In the genomic region with DNA sequence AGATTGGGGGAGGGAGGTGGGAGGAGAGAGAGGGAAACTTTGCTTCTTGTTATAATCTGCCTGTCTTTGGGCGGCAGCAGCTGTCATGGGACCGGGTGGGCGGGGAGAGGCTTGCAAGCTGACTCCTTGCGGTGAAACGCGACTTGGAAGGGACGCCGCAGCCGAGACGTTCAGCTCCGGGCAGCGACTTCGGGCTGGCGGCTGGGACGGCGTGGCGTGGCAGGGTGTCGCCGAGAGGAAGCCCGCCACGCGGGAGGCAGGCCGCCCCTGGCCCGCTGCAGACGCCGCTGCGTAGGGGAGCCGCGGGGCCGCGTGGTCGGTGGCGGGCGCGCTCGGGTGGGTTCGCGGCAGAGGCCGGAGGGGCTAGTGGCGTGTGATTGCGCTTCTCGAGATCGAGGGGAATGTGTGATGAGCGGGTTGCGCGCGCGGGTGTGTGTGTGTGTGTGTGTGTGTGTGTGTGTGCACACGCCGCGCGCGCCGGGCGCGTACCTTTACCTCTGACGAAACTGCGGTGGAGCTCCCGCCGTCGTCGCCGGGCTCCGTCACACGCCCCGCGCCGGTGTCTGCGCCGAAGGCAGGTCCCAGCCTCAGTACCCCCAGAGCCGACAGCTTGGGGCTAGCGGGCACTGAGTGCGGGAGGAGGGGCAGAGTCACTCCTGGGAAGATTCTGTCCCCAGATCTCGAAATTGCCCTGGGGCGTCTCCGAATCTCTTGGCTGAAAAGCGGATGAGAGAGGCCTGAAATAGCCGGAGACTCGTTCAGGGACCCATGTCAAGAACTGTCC, we compare ENCODE assay signal across 1 cellular context.
A peak's percentile ranks its signal among the peaks of the same experiment; 100 is the strongest.
TF ChIP-seq lines count a peak whose summit lies in the region.

No MANE protein-coding gene starts in this region.

TF ChIP-seq in HEK293, 187 proteins besides CTCF, POLR2A, EP300 and RAD21 (continued from another document):
- TF ChIP-seq, protein P1, sequence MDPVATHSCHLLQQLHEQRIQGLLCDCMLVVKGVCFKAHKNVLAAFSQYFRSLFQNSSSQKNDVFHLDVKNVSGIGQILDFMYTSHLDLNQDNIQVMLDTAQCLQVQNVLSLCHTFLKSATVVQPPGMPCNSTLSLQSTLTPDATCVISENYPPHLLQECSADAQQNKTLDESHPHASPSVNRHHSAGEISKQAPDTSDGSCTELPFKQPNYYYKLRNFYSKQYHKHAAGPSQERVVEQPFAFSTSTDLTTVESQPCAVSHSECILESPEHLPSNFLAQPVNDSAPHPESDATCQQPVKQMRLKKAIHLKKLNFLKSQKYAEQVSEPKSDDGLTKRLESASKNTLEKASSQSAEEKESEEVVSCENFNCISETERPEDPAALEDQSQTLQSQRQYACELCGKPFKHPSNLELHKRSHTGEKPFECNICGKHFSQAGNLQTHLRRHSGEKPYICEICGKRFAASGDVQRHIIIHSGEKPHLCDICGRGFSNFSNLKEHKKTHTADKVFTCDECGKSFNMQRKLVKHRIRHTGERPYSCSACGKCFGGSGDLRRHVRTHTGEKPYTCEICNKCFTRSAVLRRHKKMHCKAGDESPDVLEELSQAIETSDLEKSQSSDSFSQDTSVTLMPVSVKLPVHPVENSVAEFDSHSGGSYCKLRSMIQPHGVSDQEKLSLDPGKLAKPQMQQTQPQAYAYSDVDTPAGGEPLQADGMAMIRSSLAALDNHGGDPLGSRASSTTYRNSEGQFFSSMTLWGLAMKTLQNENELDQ (tag by site-specific recombination; IDR thresholded peaks at IDR 0.05; ENCODE audit: low read depth): no peak
- TF ChIP-seq ZNF394 (tag by site-specific recombination; IDR thresholded peaks at IDR 0.05; ENCODE audit: borderline replicate concordance): no peak; the same call in 1 of the 2 replicates
- TF ChIP-seq ZBTB8A (tag by site-specific recombination; IDR thresholded peaks at IDR 0.05): peak; percentile 5
- TF ChIP-seq, protein P2, sequence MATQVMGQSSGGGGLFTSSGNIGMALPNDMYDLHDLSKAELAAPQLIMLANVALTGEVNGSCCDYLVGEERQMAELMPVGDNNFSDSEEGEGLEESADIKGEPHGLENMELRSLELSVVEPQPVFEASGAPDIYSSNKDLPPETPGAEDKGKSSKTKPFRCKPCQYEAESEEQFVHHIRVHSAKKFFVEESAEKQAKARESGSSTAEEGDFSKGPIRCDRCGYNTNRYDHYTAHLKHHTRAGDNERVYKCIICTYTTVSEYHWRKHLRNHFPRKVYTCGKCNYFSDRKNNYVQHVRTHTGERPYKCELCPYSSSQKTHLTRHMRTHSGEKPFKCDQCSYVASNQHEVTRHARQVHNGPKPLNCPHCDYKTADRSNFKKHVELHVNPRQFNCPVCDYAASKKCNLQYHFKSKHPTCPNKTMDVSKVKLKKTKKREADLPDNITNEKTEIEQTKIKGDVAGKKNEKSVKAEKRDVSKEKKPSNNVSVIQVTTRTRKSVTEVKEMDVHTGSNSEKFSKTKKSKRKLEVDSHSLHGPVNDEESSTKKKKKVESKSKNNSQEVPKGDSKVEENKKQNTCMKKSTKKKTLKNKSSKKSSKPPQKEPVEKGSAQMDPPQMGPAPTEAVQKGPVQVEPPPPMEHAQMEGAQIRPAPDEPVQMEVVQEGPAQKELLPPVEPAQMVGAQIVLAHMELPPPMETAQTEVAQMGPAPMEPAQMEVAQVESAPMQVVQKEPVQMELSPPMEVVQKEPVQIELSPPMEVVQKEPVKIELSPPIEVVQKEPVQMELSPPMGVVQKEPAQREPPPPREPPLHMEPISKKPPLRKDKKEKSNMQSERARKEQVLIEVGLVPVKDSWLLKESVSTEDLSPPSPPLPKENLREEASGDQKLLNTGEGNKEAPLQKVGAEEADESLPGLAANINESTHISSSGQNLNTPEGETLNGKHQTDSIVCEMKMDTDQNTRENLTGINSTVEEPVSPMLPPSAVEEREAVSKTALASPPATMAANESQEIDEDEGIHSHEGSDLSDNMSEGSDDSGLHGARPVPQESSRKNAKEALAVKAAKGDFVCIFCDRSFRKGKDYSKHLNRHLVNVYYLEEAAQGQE (tag by site-specific recombination; IDR thresholded peaks at IDR 0.05): no peak
- TF ChIP-seq ZNF214 (tag by site-specific recombination; IDR thresholded peaks at IDR 0.05; ENCODE audit: borderline replicate concordance): no peak
- TF ChIP-seq ZSCAN30 (tag by site-specific recombination; IDR thresholded peaks at IDR 0.05): no peak
- TF ChIP-seq, protein P3, sequence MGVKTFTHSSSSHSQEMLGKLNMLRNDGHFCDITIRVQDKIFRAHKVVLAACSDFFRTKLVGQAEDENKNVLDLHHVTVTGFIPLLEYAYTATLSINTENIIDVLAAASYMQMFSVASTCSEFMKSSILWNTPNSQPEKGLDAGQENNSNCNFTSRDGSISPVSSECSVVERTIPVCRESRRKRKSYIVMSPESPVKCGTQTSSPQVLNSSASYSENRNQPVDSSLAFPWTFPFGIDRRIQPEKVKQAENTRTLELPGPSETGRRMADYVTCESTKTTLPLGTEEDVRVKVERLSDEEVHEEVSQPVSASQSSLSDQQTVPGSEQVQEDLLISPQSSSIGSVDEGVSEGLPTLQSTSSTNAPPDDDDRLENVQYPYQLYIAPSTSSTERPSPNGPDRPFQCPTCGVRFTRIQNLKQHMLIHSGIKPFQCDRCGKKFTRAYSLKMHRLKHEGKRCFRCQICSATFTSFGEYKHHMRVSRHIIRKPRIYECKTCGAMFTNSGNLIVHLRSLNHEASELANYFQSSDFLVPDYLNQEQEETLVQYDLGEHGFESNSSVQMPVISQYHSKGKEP (tag by site-specific recombination; IDR thresholded peaks at IDR 0.05): peak; percentile 17; the same call in 1 of the 2 replicates
- TF ChIP-seq ZBTB17 (tag by site-specific recombination; IDR thresholded peaks at IDR 0.05): peak; percentile 39
- peak; percentile 64; the same call in 1 of the 2 replicates for TF ChIP-seq ZFHX2 (tag by site-specific recombination; conservative IDR thresholded peaks at IDR 0.05)
- TF ChIP-seq ZNF555 (tag by site-specific recombination; conservative IDR thresholded peaks at IDR 0.05): no peak
- TF ChIP-seq ZNF777 (tag by site-specific recombination; IDR thresholded peaks at IDR 0.05; ENCODE audit: borderline replicate concordance): peak; percentile 79; the same call in 1 of the 2 replicates
- TF ChIP-seq, protein P4, sequence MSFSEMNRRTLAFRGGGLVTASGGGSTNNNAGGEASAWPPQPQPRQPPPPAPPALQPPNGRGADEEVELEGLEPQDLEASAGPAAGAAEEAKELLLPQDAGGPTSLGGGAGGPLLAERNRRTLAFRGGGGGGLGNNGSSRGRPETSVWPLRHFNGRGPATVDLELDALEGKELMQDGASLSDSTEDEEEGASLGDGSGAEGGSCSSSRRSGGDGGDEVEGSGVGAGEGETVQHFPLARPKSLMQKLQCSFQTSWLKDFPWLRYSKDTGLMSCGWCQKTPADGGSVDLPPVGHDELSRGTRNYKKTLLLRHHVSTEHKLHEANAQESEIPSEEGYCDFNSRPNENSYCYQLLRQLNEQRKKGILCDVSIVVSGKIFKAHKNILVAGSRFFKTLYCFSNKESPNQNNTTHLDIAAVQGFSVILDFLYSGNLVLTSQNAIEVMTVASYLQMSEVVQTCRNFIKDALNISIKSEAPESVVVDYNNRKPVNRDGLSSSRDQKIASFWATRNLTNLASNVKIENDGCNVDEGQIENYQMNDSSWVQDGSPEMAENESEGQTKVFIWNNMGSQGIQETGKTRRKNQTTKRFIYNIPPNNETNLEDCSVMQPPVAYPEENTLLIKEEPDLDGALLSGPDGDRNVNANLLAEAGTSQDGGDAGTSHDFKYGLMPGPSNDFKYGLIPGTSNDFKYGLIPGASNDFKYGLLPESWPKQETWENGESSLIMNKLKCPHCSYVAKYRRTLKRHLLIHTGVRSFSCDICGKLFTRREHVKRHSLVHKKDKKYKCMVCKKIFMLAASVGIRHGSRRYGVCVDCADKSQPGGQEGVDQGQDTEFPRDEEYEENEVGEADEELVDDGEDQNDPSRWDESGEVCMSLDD (tag by site-specific recombination; IDR thresholded peaks at IDR 0.05): peak; percentile 56; the same call in 1 of the 2 replicates
- no peak for TF ChIP-seq MZF1 (tag by site-specific recombination; IDR thresholded peaks at IDR 0.05; ENCODE audit: borderline replicate concordance)
- TF ChIP-seq, protein P5, sequence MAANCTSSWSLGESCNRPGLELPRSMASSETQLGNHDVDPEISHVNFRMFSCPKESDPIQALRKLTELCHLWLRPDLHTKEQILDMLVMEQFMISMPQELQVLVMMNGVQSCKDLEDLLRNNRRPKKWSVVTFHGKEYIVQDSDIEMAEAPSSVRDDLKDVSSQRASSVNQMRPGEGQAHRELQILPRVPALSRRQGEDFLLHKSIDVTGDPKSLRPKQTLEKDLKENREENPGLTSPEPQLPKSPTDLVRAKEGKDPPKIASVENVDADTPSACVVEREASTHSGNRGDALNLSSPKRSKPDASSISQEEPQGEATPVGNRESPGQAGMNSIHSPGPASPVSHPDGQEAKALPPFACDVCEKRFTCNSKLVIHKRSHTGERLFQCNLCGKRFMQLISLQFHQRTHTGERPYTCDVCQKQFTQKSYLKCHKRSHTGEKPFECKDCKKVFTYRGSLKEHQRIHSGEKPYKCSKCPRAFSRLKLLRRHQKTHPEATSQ (tag by site-specific recombination; IDR thresholded peaks at IDR 0.05): no peak
- TF ChIP-seq ZNF140 (tag by site-specific recombination; IDR thresholded peaks at IDR 0.05): no peak
- TF ChIP-seq MEIS1 (CRISPR knock-in tag; IDR thresholded peaks at IDR 0.05; ENCODE audit: borderline replicate concordance): no peak
- TF ChIP-seq ZNF16 (tag by site-specific recombination; IDR thresholded peaks at IDR 0.05; ENCODE audit: low read depth): no peak
- peak; percentile 58 for TF ChIP-seq ZBTB48 (tag by site-specific recombination; IDR thresholded peaks at IDR 0.05)
- TF ChIP-seq, protein P6, sequence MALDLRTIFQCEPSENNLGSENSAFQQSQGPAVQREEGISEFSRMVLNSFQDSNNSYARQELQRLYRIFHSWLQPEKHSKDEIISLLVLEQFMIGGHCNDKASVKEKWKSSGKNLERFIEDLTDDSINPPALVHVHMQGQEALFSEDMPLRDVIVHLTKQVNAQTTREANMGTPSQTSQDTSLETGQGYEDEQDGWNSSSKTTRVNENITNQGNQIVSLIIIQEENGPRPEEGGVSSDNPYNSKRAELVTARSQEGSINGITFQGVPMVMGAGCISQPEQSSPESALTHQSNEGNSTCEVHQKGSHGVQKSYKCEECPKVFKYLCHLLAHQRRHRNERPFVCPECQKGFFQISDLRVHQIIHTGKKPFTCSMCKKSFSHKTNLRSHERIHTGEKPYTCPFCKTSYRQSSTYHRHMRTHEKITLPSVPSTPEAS (tag by site-specific recombination; IDR thresholded peaks at IDR 0.05): peak; percentile 95
- no peak for TF ChIP-seq ZNF624 (tag by site-specific recombination; IDR thresholded peaks at IDR 0.05)
- TF ChIP-seq ZNF121 (tag by site-specific recombination; IDR thresholded peaks at IDR 0.05): no peak
- TF ChIP-seq ZNF366 (tag by site-specific recombination; conservative IDR thresholded peaks at IDR 0.05): peak; percentile 54; the same call in 1 of the 2 replicates
- TF ChIP-seq ZNF354C (tag by site-specific recombination; IDR thresholded peaks at IDR 0.05; ENCODE audit: borderline replicate concordance, low read depth): no peak
- no peak for TF ChIP-seq TRIM28 (IDR thresholded peaks at IDR 0.05; ENCODE audit: borderline replicate concordance, low read length)
